ENCODE assay signal across 12 cellular contexts in the genomic region with DNA sequence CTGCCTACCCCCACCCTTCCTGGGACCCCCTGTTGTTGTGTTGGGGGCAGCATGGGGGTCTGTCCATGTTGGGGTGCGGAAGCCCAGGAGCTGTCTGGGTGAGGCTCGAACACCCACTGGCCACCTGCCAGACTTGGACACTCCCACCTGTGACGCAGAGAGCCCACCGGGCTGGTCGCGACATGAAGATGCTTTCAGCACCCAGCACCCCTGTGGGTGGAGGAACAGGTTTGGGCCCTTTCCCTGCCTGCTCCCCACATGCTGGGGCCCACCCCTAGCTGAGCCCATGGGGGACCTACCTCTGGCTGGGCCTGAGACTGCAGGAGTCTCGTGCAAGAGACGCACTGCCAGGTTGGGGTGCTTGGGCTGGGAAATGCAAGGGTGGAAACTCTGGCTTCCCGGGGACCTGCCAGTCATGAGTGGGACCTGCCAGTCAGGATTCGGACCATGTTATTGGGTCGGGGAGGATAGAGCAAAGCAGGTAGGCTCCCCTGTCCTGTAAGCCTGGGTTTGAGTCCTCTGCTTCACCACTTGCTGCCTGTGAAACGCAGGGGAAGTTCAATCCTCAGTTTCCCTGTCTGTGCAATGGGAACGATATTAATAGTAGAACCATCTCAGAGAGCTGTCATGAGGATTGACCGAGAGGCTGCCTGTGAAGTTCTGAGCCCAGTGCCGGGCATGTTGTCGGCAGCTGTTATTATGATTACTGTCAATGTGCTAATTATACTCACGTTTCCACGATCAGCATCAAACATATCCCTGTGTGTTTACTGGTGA. TPM values are rescaled to one million over a fixed set of nuclear protein-coding genes. Genes with fewer than 3 reads are reported as not detected.
DNase-seq lines count a peak whose midpoint lies in the region; ATAC-seq, FAIRE-seq and TF ChIP-seq lines count a peak whose summit lies in the region.
"Had no signal": no experiment of that assay in that cellular context is flagged by ENCODE, and none has a peak within 500 bp of the region (broad histone marks: within the 10 kb centered on the region; RNA-seq: fewer than 3 reads in every experiment).

No MANE protein-coding gene starts in this region.

- no peaks in the 10 kb centered on the region for H3K4me1 Mint-ChIP-seq in activated T-cell treated with anti-CD3 and anti-CD28 coated beads, Interleukin-2, amount 50 U/mL, for 72 hours (ENCODE audit: low read depth)

- H3K27me3 ChIP-seq in GM23248 (replicated peaks; ENCODE audit: insufficient read depth): no peaks in the 10 kb centered on the region; the same call in 1 of the 2 replicates
- peaks cover 0 to 7% of the 10 kb centered on the region in 2 experiments; a peak in 1 of 5 replicates for H3K27me3 ChIP-seq in K562 (ENCODE audit: control insufficient read depth in 2 of 2, insufficient read depth in 2 of 2, low read length in 2 of 2)
- H3K27me3 ChIP-seq in right cardiac atrium (ENCODE audit: control insufficient read depth, insufficient read depth): no peaks in the 10 kb centered on the region

- H2AFZ ChIP-seq in GM23248 (no peak overlapping the region), K562 (ENCODE audit: low read depth, low read length) (no peak overlapping the region)

- H3K36me3 ChIP-seq in GM23248 (ENCODE audit: low read depth): no peaks in the 10 kb centered on the region
- H3K36me3 ChIP-seq in K562 (ENCODE audit: control insufficient read depth, insufficient read depth, low read length): no peaks in the 10 kb centered on the region

- no peak for FAIRE-seq in K562 (lab: Jason Lieb, UNC)

- intact Hi-C loops in K562 (cut with micrococcal nuclease): no loop called here
- intact Hi-C loops in right cardiac atrium (cut with DNase I): no loop called here
- intact Hi-C loops in sciatic nerve (cut with DNase I): no loop called here

- no peak overlapping the region for H3K4me3 Mint-ChIP-seq in activated T-cell treated with anti-CD3 and anti-CD28 coated beads, Interleukin-2, amount 50 U/mL, for 72 hours
- H3K4me3 Mint-ChIP-seq: activated CD8-positive, alpha-beta T cell treated with anti-CD3 and anti-CD28 coated beads for 36 hours had no signal

- no peaks in the 10 kb centered on the region for H3K9me1 ChIP-seq in K562 (ENCODE audit: control insufficient read depth, insufficient read depth, low read length)

- H3K9me3 ChIP-seq in GM23248 (ENCODE audit: low read depth): no peaks in the 10 kb centered on the region
- H3K9me3 ChIP-seq in K562 (replicated peaks; ENCODE audit: control insufficient read depth, insufficient read depth, low read depth, low read length): no peaks in the 10 kb centered on the region
- H3K9me3 ChIP-seq in right cardiac atrium (ENCODE audit: control insufficient read depth, low read length): no peaks in the 10 kb centered on the region

- no TSS peak for BruUV-seq in K562 (replicated peaks; lab: Mats Ljungman, UMichigan)

- H3K9ac ChIP-seq in GM23248: no peak overlapping the region
- H3K9ac ChIP-seq in K562 (ENCODE audit: insufficient read depth in 1 of 2, low read depth in 2 of 2, low read length in 2 of 2): no peak overlapping the region

- no peak for TF ChIP-seq EP300 in K562 (IDR thresholded peaks at IDR 0.05; ENCODE audit: low read length)

- no peak overlapping the region for H3K27ac Mint-ChIP-seq in activated T-cell treated with anti-CD3 and anti-CD28 coated beads, Interleukin-2, amount 50 U/mL, for 72 hours
- H3K27ac Mint-ChIP-seq: activated CD8-positive, alpha-beta T cell treated with anti-CD3 and anti-CD28 coated beads for 36 hours had no signal

- in situ Hi-C loops in GM23248 (cut with MboI) (no loop called here), K562 (cut with MboI) (no loop called here)

- no peaks in the 10 kb centered on the region for H3K36me3 Mint-ChIP-seq in activated T-cell treated with anti-CD3 and anti-CD28 coated beads, Interleukin-2, amount 50 U/mL, for 72 hours (ENCODE audit: insufficient read depth in 2 of 2)

- H4K20me1 ChIP-seq in GM23248 (ENCODE audit: insufficient read depth) (no peaks in the 10 kb centered on the region), K562 (replicated peaks; ENCODE audit: control insufficient read depth, insufficient read depth, low read length) (no peaks in the 10 kb centered on the region; the same call in 1 of the 2 replicates)

- H3K4me1 ChIP-seq in GM23248 (ENCODE audit: insufficient read depth) (peaks cover 6% of the 10 kb centered on the region; the same call in 1 of the 2 replicates), K562 (replicated peaks in 1 of 2; ENCODE audit: control insufficient read depth in 2 of 2, insufficient read depth in 2 of 2, low read length in 2 of 2) (no peaks in the 10 kb centered on the region; a peak in 1 of 5 replicates), right cardiac atrium (ENCODE audit: control insufficient read depth, insufficient read depth, low read length) (peaks cover 19% of the 10 kb centered on the region)

- DNase-seq in GM23248 (no peak), K562 (ENCODE audit: extremely low read depth in 1 of 4, low spot score in 3 of 4) (no peak), right cardiac atrium (peak; percentile 31 to 74 (median 73)), sciatic nerve (ENCODE audit: low spot score) (no peak), nucleus accumbens (lab: John Stamatoyannopoulos, UW) (no peak), NCI-H1092 (lab: John Stamatoyannopoulos, UW) (no peak)
- no peak for DNase-seq in activated T-cell treated with anti-CD3 and anti-CD28 coated beads, Interleukin-2, amount 50 U/mL, for 72 hours
- DNase-seq: activated CD8-positive, alpha-beta T cell treated with anti-CD3 and anti-CD28 coated beads for 36 hours; DMS79 treated with DMSO at 0.1 percent for 48 hours; NCI-H1436 treated with DMSO at 0.1 percent for 48 hours had no signal

- no peak for TF ChIP-seq CTCF in K562 (IDR thresholded peaks at IDR 0.05 in 2 of 3, conservative IDR thresholded peaks at IDR 0.05 in 1 of 3; ENCODE audit: insufficient read depth in 2 of 3, low read depth in 1 of 3, low read length in 3 of 3)

- no peaks in the 10 kb centered on the region for H3K9me2 ChIP-seq in GM23248 (ENCODE audit: insufficient read depth)

- H3K79me2 ChIP-seq in GM23248 (ENCODE audit: insufficient read depth) (no peaks in the 10 kb centered on the region), K562 (ENCODE audit: control insufficient read depth, insufficient read depth, low read length) (no peaks in the 10 kb centered on the region)

- CTCF ChIA-PET in K562 (lab: Yijun Ruan, JAX; ENCODE audit: low intra/inter-chr PET ratio): no interaction called here

- peak overlapping the region; percentile 16 for H3K4me2 ChIP-seq in GM23248 (ENCODE audit: unreplicated experiment)
- H3K4me2 ChIP-seq in K562 (ENCODE audit: insufficient read depth, low read length): no peak overlapping the region

- no peak for TF ChIP-seq POLR2A in K562 (conservative IDR thresholded peaks at IDR 0.05)

- H3K4me3 ChIP-seq in GM23248 (no peak overlapping the region), K562 (no peak overlapping the region), right cardiac atrium (ENCODE audit: low read length) (no peak overlapping the region)

- POLR2A ChIA-PET in K562 (lab: Yijun Ruan, JAX): interaction anchor here (0.7 kb wide), 1 partner anchor 14 kb away, joined by 3 read pairs; no protein-coding TSS in a partner anchor

- TF ChIP-seq RAD21 in K562 (CRISPR knock-in tag; conservative IDR thresholded peaks at IDR 0.05 in 1 of 2, IDR thresholded peaks at IDR 0.05 in 1 of 2): no peak

- no peak for ATAC-seq in K562
- ATAC-seq in right cardiac atrium: peak; percentile 3 to 9
- ATAC-seq in sciatic nerve: peak; percentile 35
- no peak for ATAC-seq in HG03280 (IDR thresholded peaks at IDR 0.05; ENCODE audit: unreplicated experiment)
- no peak for ATAC-seq in activated T-cell treated with anti-CD3 and anti-CD28 coated beads, Interleukin-2, amount 50 U/mL, for 72 hours (replicated peaks in 1 of 2)
- ATAC-seq: activated CD8-positive, alpha-beta T cell treated with anti-CD3 and anti-CD28 coated beads for 36 hours had no signal

- no peaks in the 10 kb centered on the region for H3K27me3 Mint-ChIP-seq in activated T-cell treated with anti-CD3 and anti-CD28 coated beads, Interleukin-2, amount 50 U/mL, for 72 hours (ENCODE audit: low read depth)
- H3K27me3 Mint-ChIP-seq: activated CD8-positive, alpha-beta T cell treated with anti-CD3 and anti-CD28 coated beads for 36 hours had no signal

- H3F3A ChIP-seq in GM23248 (ENCODE audit: insufficient read depth): no peaks in the 10 kb centered on the region

- 31 to 33% methylated on average over 18 of the region's 18 CpGs for WGBS in GM23248 (ENCODE audit: low coverage in 1 of 2, low lambda C conversion rate in 2 of 2, missing lambda C conversion rate in 2 of 2), 2 experiments
- WGBS in K562 (ENCODE audit: insufficient coverage, low coverage, missing lambda C conversion rate): 2% methylated on average over 14 of the region's 18 CpGs
- 52% methylated on average over 18 of the region's 18 CpGs for WGBS in right cardiac atrium

- H3K9me3 Mint-ChIP-seq in activated T-cell treated with anti-CD3 and anti-CD28 coated beads, Interleukin-2, amount 50 U/mL, for 72 hours: no peaks in the 10 kb centered on the region
- H3K9me3 Mint-ChIP-seq: activated CD8-positive, alpha-beta T cell treated with anti-CD3 and anti-CD28 coated beads for 36 hours had no signal

- no peak overlapping the region for H3K27ac ChIP-seq in GM23248
- no peak overlapping the region for H3K27ac ChIP-seq in K562 (ENCODE audit: extremely low read depth, low read depth, low read length)
- H3K27ac ChIP-seq in right cardiac atrium (ENCODE audit: low read length): peak overlapping the region; percentile 88

RNA-seq across cellular contexts. Expression of gene KIAA1671, which starts 24.1 kb away (rescaled TPM):
- total RNA-seq in GM23248 (2014; rRNA removed; shearing (Covaris generic)): 0.51 and 0.76 TPM in 2 replicates
- polyA plus RNA-seq in GM23248 (2016; fragmentation: Nextera tagmentation; extraction: Ambion mirVana) (0.25 and 0.39 TPM in 2 replicates), K562 (2011; rRNA removed) (under 0.01 TPM in 1 of 2 replicates, not detected in the other), K562 (2014; fragmentation: Illumina TruSeq; extraction: Trizol) (0.01 TPM in 1 of 2 replicates, not detected in the other), K562 (2014; fragmentation: Nextera tagmentation; extraction: Ambion mirVana) (not detected), K562 (2014; rRNA removed) (0.03 TPM in 1 of 2 replicates, not detected in the other), right cardiac atrium (7.5 TPM)
- total RNA-seq in K562 (2011; cell fraction: chromatin; rRNA removed; ENCODE audit: low replicate concordance): 0.09 TPM in 2 replicates
- total RNA-seq in K562 (2011; cell fraction: nucleolus; rRNA removed): 0.13 and 0.17 TPM in 2 replicates
- total RNA-seq in K562 (2011; cell fraction: nucleoplasm; rRNA removed): 0.15 TPM in 2 replicates
- total RNA-seq in K562 (2014; rRNA removed) (not detected in 2 replicates), K562 (2014; rRNA removed; fragmentation: Illumina TruSeq; extraction: Trizol) (0.03 TPM in 1 of 2 replicates, not detected in the other), K562 (2015; rRNA removed; fragmentation: Illumina TruSeq; extraction: Trizol) (not detected in 2 replicates), K562 (2021) (0.11 TPM in 2 replicates), right cardiac atrium (10 to 100 TPM; 17.3 to 24.0 (median 20.3) TPM), sciatic nerve (65.1 TPM)
- under 0.01 and 0.01 TPM in 2 replicates for polyA plus RNA-seq in K562 (2011; cell fraction: cytosol; rRNA removed)
- 0.01 TPM in 1 of 2 replicates, not detected in the other for polyA plus RNA-seq in K562 (2011; cell fraction: nucleus; rRNA removed)
- 0.01 and 0.07 TPM in 2 replicates for polyA plus RNA-seq in K562 (2012)
- 0.04 TPM in 1 of 2 replicates, not detected in the other for polyA minus RNA-seq in K562 (2011; rRNA and poly(A)+ RNA removed)
- 0.18 TPM in 1 of 2 replicates, not detected in the other for polyA minus RNA-seq in K562 (2011; cell fraction: cytosol; rRNA and poly(A)+ RNA removed)
- 0.11 TPM in 1 of 2 replicates, not detected in the other for polyA minus RNA-seq in K562 (2011; cell fraction: nucleus; rRNA and poly(A)+ RNA removed)
- 10 to 100 TPM in 1 of 2 donors, 1 to 10 TPM in 1; 6.6 to 10.8 TPM for total RNA-seq in activated T-cell treated with anti-CD3 and anti-CD28 coated beads, Interleukin-2, amount 50 U/mL, for 72 hours

RNA-seq across cellular contexts. Expression of gene LHFPL7, which starts 30.1 kb away (rescaled TPM):
- total RNA-seq in GM23248 (2014; rRNA removed; shearing (Covaris generic)): not detected in 2 replicates
- polyA plus RNA-seq in GM23248 (2016; fragmentation: Nextera tagmentation; extraction: Ambion mirVana) (not detected in 2 replicates), K562 (2011; rRNA removed) (not detected in 2 replicates), K562 (2014; fragmentation: Illumina TruSeq; extraction: Trizol) (not detected in 2 replicates), K562 (2014; fragmentation: Nextera tagmentation; extraction: Ambion mirVana) (not detected), K562 (2014; rRNA removed) (not detected in 2 replicates), right cardiac atrium (not detected)
- total RNA-seq in K562 (2011; cell fraction: chromatin; rRNA removed; ENCODE audit: low replicate concordance): not detected in 2 replicates
- not detected in 2 replicates for total RNA-seq in K562 (2011; cell fraction: nucleolus; rRNA removed)
- not detected in 2 replicates for total RNA-seq in K562 (2011; cell fraction: nucleoplasm; rRNA removed)
- total RNA-seq in K562 (2014; rRNA removed) (not detected in 2 replicates), K562 (2014; rRNA removed; fragmentation: Illumina TruSeq; extraction: Trizol) (not detected in 2 replicates), K562 (2015; rRNA removed; fragmentation: Illumina TruSeq; extraction: Trizol) (not detected in 2 replicates), K562 (2021) (not detected in 2 replicates), right cardiac atrium (not detected), sciatic nerve (not detected)
- polyA plus RNA-seq in K562 (2011; cell fraction: cytosol; rRNA removed): not detected in 2 replicates
- not detected in 2 replicates for polyA plus RNA-seq in K562 (2011; cell fraction: nucleus; rRNA removed)
- polyA plus RNA-seq in K562 (2012): not detected in 2 replicates
- not detected in 2 replicates for polyA minus RNA-seq in K562 (2011; rRNA and poly(A)+ RNA removed)
- not detected in 2 replicates for polyA minus RNA-seq in K562 (2011; cell fraction: cytosol; rRNA and poly(A)+ RNA removed)
- not detected in 2 replicates for polyA minus RNA-seq in K562 (2011; cell fraction: nucleus; rRNA and poly(A)+ RNA removed)
- total RNA-seq in activated T-cell treated with anti-CD3 and anti-CD28 coated beads, Interleukin-2, amount 50 U/mL, for 72 hours: not detected
- total RNA-seq: activated CD8-positive, alpha-beta T cell treated with anti-CD3 and anti-CD28 coated beads for 36 hours; fibroblast of lung had no signal
- polyA plus RNA-seq: fibroblast of lung had no signal

Comparison
In these comparisons a context has a peak if more than half of its experiments do, and no peak if none do; other contexts are left out.
1. DNase-seq: peak in right cardiac atrium (3 of 3); none in GM23248 (single experiment), K562 (0 of 4), sciatic nerve (single experiment), nucleus accumbens (0 of 56), NCI-H1092 (single experiment) and activated T-cell treated with anti-CD3 and anti-CD28 coated beads, Interleukin-2, amount 50 U/mL, for 72 hours (0 of 2).
2. ATAC-seq: peak in right cardiac atrium (2 of 2) and sciatic nerve (single experiment); none in K562 (single experiment), HG03280 (single experiment) and activated T-cell treated with anti-CD3 and anti-CD28 coated beads, Interleukin-2, amount 50 U/mL, for 72 hours (0 of 2).